Comparison of ENCODE assay signal across 24 cellular contexts in genomic region chr12:129540954-129541353, GRCh38.
"Had no signal": no experiment of that assay in that cellular context is flagged by ENCODE, and none has a peak within 500 bp of the region (broad histone marks: within the 10 kb centered on the region; RNA-seq: fewer than 3 reads in every experiment).

No MANE protein-coding gene starts in this region.

- H3K4me3 ChIP-seq: MG63 had no signal

- H3K27me3 ChIP-seq: MG63 had no signal

- H3K9me3 ChIP-seq: MG63 had no signal

- H3K36me3 ChIP-seq: MG63 had no signal

- DNase-seq: Karpas-422, Kasumi-1, MG63, MM.1S, MV-4-11, NCI-H1048, NCI-H1092, NCI-H1105, NCI-H1105 treated with DMSO at 0.1 percent for 48 hours, NCI-H1417 treated with DMSO at 0.1 percent for 48 hours, NCI-H1436, NCI-H1694, NCI-H1694 treated with DMSO at 0.1 percent for 48 hours, NCI-H187, NCI-H1930, NCI-H2081, NCI-H2081 treated with DMSO at 0.1 percent for 48 hours, NCI-H2107, NCI-H2171, NCI-H2171 treated with DMSO at 0.1 percent for 48 hours, NCI-H2227 treated with DMSO at 0.1 percent for 48 hours, NCI-H226, NCI-H446, NCI-H446 treated with DMSO at 0.1 percent for 48 hours had no signal
